Comparison of ENCODE assay signal across 11 cellular contexts in genomic region chr7:66146701-66147100, GRCh38. TPM values are rescaled to one million over a fixed set of nuclear protein-coding genes. Genes with fewer than 3 reads are reported as not detected.
DNase-seq lines count a peak whose midpoint lies in the region; ATAC-seq and TF ChIP-seq lines count a peak whose summit lies in the region.
"Had no signal": no experiment of that assay in that cellular context is flagged by ENCODE, and none has a peak within 500 bp of the region (broad histone marks: within the 10 kb centered on the region; RNA-seq: fewer than 3 reads in every experiment).

No MANE protein-coding gene starts in this region.

- peak; percentile 38 for DNase-seq in BE2C
- peak; percentile 39 for DNase-seq in astrocyte of the spinal cord (ENCODE audit: low read depth, low spot score)
- peak; percentile 61 for DNase-seq in mesenchymal stem cell
- DNase-seq in stimulated activated CD4-positive, alpha-beta T cell treated with anti-CD3 and anti-CD28 coated beads, Interleukin-2, amount 100 ng/mL, for 24 hours, result no peak
- no peak for DNase-seq in iPS-NIHi11 (ENCODE audit: low spot score)
- DNase-seq: activated CD8-positive, alpha-beta memory T cell treated with anti-CD3 and anti-CD28 coated beads, Interleukin-2, amount 50 U/mL, for 48 hours; CD8-positive, alpha-beta T cell; NCI-H345 had no signal

- no peak overlapping the region for H3K23ac ChIP-seq in mesenchymal stem cell (ENCODE audit: low read length in 2 of 2)

- H2AFZ ChIP-seq in mesenchymal stem cell (ENCODE audit: low read depth, low read length), result no peak overlapping the region

- H3K27ac Mint-ChIP-seq in IgD-negative memory B cell, result peak overlapping the region in 2 of 3 donors; percentile 12 to 20
- H3K27ac Mint-ChIP-seq: CD8-positive, alpha-beta T cell had no signal

- H2AK5ac ChIP-seq in mesenchymal stem cell (ENCODE audit: low read length, severe bottlenecking), result no peak overlapping the region

- no peak overlapping the region for H3K4me3 ChIP-seq in BE2C (ENCODE audit: low read depth, low read length)
- H3K4me3 ChIP-seq in astrocyte of the spinal cord (ENCODE audit: low read depth, low read length), result no peak overlapping the region
- H3K4me3 ChIP-seq in mesenchymal stem cell (ENCODE audit: insufficient read depth in 1 of 2, low read depth in 1 of 2, low read length in 2 of 2), result no peak overlapping the region

- no peak for ATAC-seq in HG03135 (IDR thresholded peaks at IDR 0.05; ENCODE audit: unreplicated experiment)
- no peak for ATAC-seq in GM18502 (IDR thresholded peaks at IDR 0.05; ENCODE audit: poor library complexity, unreplicated experiment)
- ATAC-seq: CD8-positive, alpha-beta T cell had no signal

- H3K9ac ChIP-seq in mesenchymal stem cell (ENCODE audit: low read length), result peak overlapping the region; percentile 61

- H3K4me1 ChIP-seq in BE2C (peaks cover 27% of the 10 kb centered on the region), mesenchymal stem cell (ENCODE audit: control insufficient read depth, insufficient read depth, low read depth, low read length) (peaks cover 13% of the 10 kb centered on the region)

- H3K18ac ChIP-seq in mesenchymal stem cell (ENCODE audit: low read depth in 1 of 2, low read length in 2 of 2), result peak overlapping the region in 1 of 2 experiments; percentile 11

- H3K4me1 Mint-ChIP-seq in IgD-negative memory B cell, result peaks cover 6 to 11% (median 11%) of the 10 kb centered on the region in 3 donors

- no peaks in the 10 kb centered on the region for H3K27me3 Mint-ChIP-seq in IgD-negative memory B cell

- no peak overlapping the region for H4K91ac ChIP-seq in mesenchymal stem cell (ENCODE audit: low read length)

- H2BK120ac ChIP-seq in mesenchymal stem cell (ENCODE audit: low read depth, low read length), result no peak overlapping the region

- peak overlapping the region in 1 of 2 experiments; percentile 32 for H3K4ac ChIP-seq in mesenchymal stem cell (ENCODE audit: low read depth in 1 of 2, low read length in 2 of 2)

- 64% methylated on average over 3 of the region's 5 CpGs for WGBS in mesenchymal stem cell

- H3K4me3 Mint-ChIP-seq in IgD-negative memory B cell, result no peak overlapping the region
- H3K4me3 Mint-ChIP-seq: CD8-positive, alpha-beta T cell had no signal

- no peaks in the 10 kb centered on the region for H3K27me3 ChIP-seq in BE2C
- no peaks in the 10 kb centered on the region for H3K27me3 ChIP-seq in mesenchymal stem cell (ENCODE audit: control insufficient read depth in 1 of 2, insufficient read depth in 1 of 2, low read length in 2 of 2)

- H2BK15ac ChIP-seq in mesenchymal stem cell (ENCODE audit: low read depth, poor library complexity, severe bottlenecking), result no peak overlapping the region

- no peak overlapping the region for H3K14ac ChIP-seq in mesenchymal stem cell (ENCODE audit: low read length in 2 of 2)

- no peak for TF ChIP-seq CTCF in BE2C (IDR thresholded peaks at IDR 0.05; ENCODE audit: low read depth, low read length)
- TF ChIP-seq CTCF in astrocyte of the spinal cord (IDR thresholded peaks at IDR 0.05; ENCODE audit: low read depth, low read length), result no peak

- no peak overlapping the region for H2BK5ac ChIP-seq in mesenchymal stem cell (ENCODE audit: low read depth, low read length, poor library complexity, severe bottlenecking)

- H3K9me3 Mint-ChIP-seq in IgD-negative memory B cell, result no peaks in the 10 kb centered on the region
- H3K9me3 Mint-ChIP-seq: CD8-positive, alpha-beta T cell had no signal

- no peaks in the 10 kb centered on the region for H3K9me3 ChIP-seq in BE2C
- H3K9me3 ChIP-seq in mesenchymal stem cell (ENCODE audit: control insufficient read depth, low read length), result no peaks in the 10 kb centered on the region

- peaks cover 2% of the 10 kb centered on the region for H3K36me3 Mint-ChIP-seq in IgD-negative memory B cell

- no peak overlapping the region for H4K8ac ChIP-seq in mesenchymal stem cell (ENCODE audit: low read length)

- peaks cover 33% of the 10 kb centered on the region for H3K79me1 ChIP-seq in mesenchymal stem cell (replicated peaks; ENCODE audit: low read length, poor library complexity, severe bottlenecking)

- H3K36me3 ChIP-seq in BE2C (peaks cover 40% of the 10 kb centered on the region), mesenchymal stem cell (ENCODE audit: control insufficient read depth in 1 of 2, insufficient read depth in 2 of 2, low read depth in 1 of 2, low read length in 2 of 2) (peaks cover 28 to 47% of the 10 kb centered on the region in 2 experiments)

- in situ Hi-C loops in astrocyte of the spinal cord (cut with HindIII; ENCODE audit: low sequenced_read_pairs), result no loop called here

- peak overlapping the region in 1 of 2 experiments; percentile 15 for H2BK12ac ChIP-seq in mesenchymal stem cell (ENCODE audit: low read length in 2 of 2)

- no peak overlapping the region for H3K4me2 ChIP-seq in mesenchymal stem cell (ENCODE audit: low read length, poor library complexity, severe bottlenecking)

- no peak overlapping the region for H3K27ac ChIP-seq in mesenchymal stem cell (ENCODE audit: low read length, poor library complexity, severe bottlenecking)

RNA-seq across cellular contexts. Expression of gene CRCP, which starts 32.1 kb away (rescaled TPM):
- polyA plus RNA-seq in BE2C (2012; ENCODE audit: insufficient read depth, insufficient read length, low read depth), result 68.8 TPM
- 51.2 TPM for polyA plus RNA-seq in IgD-negative memory B cell
- polyA plus RNA-seq in mesenchymal stem cell (2013, experiment 1 of 2), result 17.4 TPM
- polyA plus RNA-seq in mesenchymal stem cell (2013, experiment 2 of 2), result 17.1 TPM

RNA-seq across cellular contexts. Expression of gene TPST1, which starts 58.4 kb away (rescaled TPM):
- 21.7 TPM for polyA plus RNA-seq in BE2C (2012; ENCODE audit: insufficient read depth, insufficient read length, low read depth)
- 4.5 TPM for polyA plus RNA-seq in IgD-negative memory B cell
- polyA plus RNA-seq in mesenchymal stem cell (2013, experiment 1 of 2), result 58.0 TPM
- polyA plus RNA-seq in mesenchymal stem cell (2013, experiment 2 of 2), result 58.7 TPM

Comparison
In these comparisons a context has a peak if more than half of its experiments do, and no peak if none do; other contexts are left out.
1. DNase-seq: peak in BE2C (single experiment), astrocyte of the spinal cord (single experiment) and mesenchymal stem cell (single experiment); none in stimulated activated CD4-positive, alpha-beta T cell treated with anti-CD3 and anti-CD28 coated beads, Interleukin-2, amount 100 ng/mL, for 24 hours (0 of 2) and iPS-NIHi11 (single experiment).